Comparison of ENCODE assay signal across 31 cellular contexts in genomic region chr4:898869-899555, GRCh38. TPM values are rescaled to one million over a fixed set of nuclear protein-coding genes. Genes with fewer than 3 reads are reported as not detected.
DNase-seq lines count a peak whose midpoint lies in the region; ATAC-seq and TF ChIP-seq lines count a peak whose summit lies in the region.
"Had no signal": no experiment of that assay in that cellular context is flagged by ENCODE, and none has a peak within 500 bp of the region (broad histone marks: within the 10 kb centered on the region; RNA-seq: fewer than 3 reads in every experiment).

No MANE protein-coding gene starts in this region.

- H3K27ac Mint-ChIP-seq in stimulated activated effector memory CD8-positive, alpha-beta T cell treated with anti-CD3 and anti-CD28 coated beads, Interleukin-12 subunit alpha, Interleukin-12 subunit beta, amount 100 ng/mL, for 72 hours, result peak overlapping the region; percentile 87
- H3K27ac Mint-ChIP-seq in activated T-cell treated with anti-CD3 and anti-CD28 coated beads, Interleukin-2, amount 50 U/mL, for 24 hours, result no peak overlapping the region
- H3K27ac Mint-ChIP-seq: activated B cell treated with CpG ODN at 0.5 μM for 24 hours; activated CD8-positive, alpha-beta memory T cell treated with anti-CD3 and anti-CD28 coated beads, Interleukin-2, amount 10 ng/mL, durations not matched to agents 7 days and 5 days; activated naive CD4-positive, alpha-beta T cell treated with anti-CD3 and anti-CD28 coated beads for 36 hours; B cell; stimulated activated naive CD8-positive, alpha-beta T cell treated with anti-CD3 and anti-CD28 coated beads, Interleukin-15, Interleukin-2, amounts not matched to agents 100 ng/mL and 50 ng/mL, for 24 hours had no signal

- H3K36me3 ChIP-seq in right atrium auricular region (peaks cover 34% of the 10 kb centered on the region), right lobe of liver (peaks cover 0 to 28% (median 3%) of the 10 kb centered on the region in 4 donors)
- H3K36me3 ChIP-seq: breast epithelium, uterus had no signal

- TF ChIP-seq POLR2A in right lobe of liver (IDR thresholded peaks at IDR 0.05), result no peak

- peaks cover 19% of the 10 kb centered on the region for H3K4me1 Mint-ChIP-seq in stimulated activated effector memory CD8-positive, alpha-beta T cell treated with anti-CD3 and anti-CD28 coated beads, Interleukin-12 subunit alpha, Interleukin-12 subunit beta, amount 100 ng/mL, for 72 hours
- no peaks in the 10 kb centered on the region for H3K4me1 Mint-ChIP-seq in activated T-cell treated with anti-CD3 and anti-CD28 coated beads, Interleukin-2, amount 50 U/mL, for 24 hours (ENCODE audit: low read depth)
- H3K4me1 Mint-ChIP-seq: activated B cell treated with CpG ODN at 0.5 μM for 24 hours; activated CD8-positive, alpha-beta memory T cell treated with anti-CD3 and anti-CD28 coated beads, Interleukin-2, amount 10 ng/mL, durations not matched to agents 7 days and 5 days; B cell had no signal

- H3K4me1 ChIP-seq in right atrium auricular region, result no peaks in the 10 kb centered on the region
- no peaks in the 10 kb centered on the region for H3K4me1 ChIP-seq in right cardiac atrium (ENCODE audit: control insufficient read depth, insufficient read depth, low read length)
- no peaks in the 10 kb centered on the region for H3K4me1 ChIP-seq in right lobe of liver
- H3K4me1 ChIP-seq: breast epithelium, uterus had no signal

- intact Hi-C loops in Right ventricle myocardium inferior (cut with DNase I), result no loop called here
- intact Hi-C loops in right cardiac atrium (cut with DNase I), result no loop called here
- intact Hi-C loops in right lobe of liver (cut with DNase I), result no loop called here

- DNase-seq in Right ventricle myocardium inferior (ENCODE audit: missing footprints) (peak; percentile 65), right atrium auricular region (ENCODE audit: low spot score) (no peak), cerebellar nuclear complex (lab: John Stamatoyannopoulos, UW) (peak; percentile 45 to 67), right cardiac atrium (peak in 2 of 3 donors; percentile 28 to 42), NCI-H345 treated with DMSO at 0.1 percent for 48 hours (lab: John Stamatoyannopoulos, UW; ENCODE audit: unreplicated experiment) (no peak), right lobe of liver (no peak)
- DNase-seq in stimulated activated effector memory CD8-positive, alpha-beta T cell treated with anti-CD3 and anti-CD28 coated beads, Interleukin-12 subunit alpha, Interleukin-12 subunit beta, amount 100 ng/mL, for 72 hours (ENCODE audit: low spot score in 2 of 2), result no peak
- DNase-seq in activated T-cell treated with anti-CD3 and anti-CD28 coated beads, Interleukin-2, amount 50 U/mL, for 24 hours, result no peak
- DNase-seq: activated B cell treated with CpG ODN at 0.5 μM for 24 hours; activated CD8-positive, alpha-beta memory T cell treated with anti-CD3 and anti-CD28 coated beads, Interleukin-2, amount 10 ng/mL, durations not matched to agents 7 days and 5 days; activated naive CD4-positive, alpha-beta T cell treated with anti-CD3 and anti-CD28 coated beads for 36 hours; activated T-cell treated with anti-CD3 and anti-CD28 coated beads, Interleukin-2, amount 50 U/mL, for 72 hours; CD4-positive, alpha-beta memory T cell; cortex of kidney; effector memory CD8-positive, alpha-beta T cell; erythroblast; natural killer cell; NCI-H1092 treated with DMSO at 0.1 percent for 48 hours; NCI-H1694 treated with DMSO at 0.1 percent for 48 hours; NCI-H2171 treated with DMSO at 0.1 percent for 48 hours; NCI-H524; NK-92 treated with Interleukin-12 subunit alpha and Interleukin-12 subunit beta, amount 100 ng/mL, for 24 hours; small intestine; T-helper 1 cell; uterus had no signal

- H3K4me3 Mint-ChIP-seq in stimulated activated effector memory CD8-positive, alpha-beta T cell treated with anti-CD3 and anti-CD28 coated beads, Interleukin-12 subunit alpha, Interleukin-12 subunit beta, amount 100 ng/mL, for 72 hours, result no peak overlapping the region
- no peak overlapping the region for H3K4me3 Mint-ChIP-seq in activated T-cell treated with anti-CD3 and anti-CD28 coated beads, Interleukin-2, amount 50 U/mL, for 24 hours
- H3K4me3 Mint-ChIP-seq: activated B cell treated with CpG ODN at 0.5 μM for 24 hours; activated CD8-positive, alpha-beta memory T cell treated with anti-CD3 and anti-CD28 coated beads, Interleukin-2, amount 10 ng/mL, durations not matched to agents 7 days and 5 days; activated naive CD4-positive, alpha-beta T cell treated with anti-CD3 and anti-CD28 coated beads for 36 hours; activated T-cell treated with anti-CD3 and anti-CD28 coated beads, Interleukin-2, amount 50 U/mL, for 72 hours; B cell; effector memory CD8-positive, alpha-beta T cell; stimulated activated naive CD8-positive, alpha-beta T cell treated with anti-CD3 and anti-CD28 coated beads, Interleukin-15, Interleukin-2, amounts not matched to agents 100 ng/mL and 50 ng/mL, for 24 hours had no signal

- peaks cover 67% of the 10 kb centered on the region for H3K36me3 Mint-ChIP-seq in stimulated activated effector memory CD8-positive, alpha-beta T cell treated with anti-CD3 and anti-CD28 coated beads, Interleukin-12 subunit alpha, Interleukin-12 subunit beta, amount 100 ng/mL, for 72 hours
- peaks cover 88% of the 10 kb centered on the region for H3K36me3 Mint-ChIP-seq in activated T-cell treated with anti-CD3 and anti-CD28 coated beads, Interleukin-2, amount 50 U/mL, for 24 hours (ENCODE audit: low read depth)
- H3K36me3 Mint-ChIP-seq: natural killer cell had no signal

- no peaks in the 10 kb centered on the region for H3K9me3 Mint-ChIP-seq in stimulated activated effector memory CD8-positive, alpha-beta T cell treated with anti-CD3 and anti-CD28 coated beads, Interleukin-12 subunit alpha, Interleukin-12 subunit beta, amount 100 ng/mL, for 72 hours
- no peaks in the 10 kb centered on the region for H3K9me3 Mint-ChIP-seq in activated T-cell treated with anti-CD3 and anti-CD28 coated beads, Interleukin-2, amount 50 U/mL, for 24 hours
- H3K9me3 Mint-ChIP-seq: activated B cell treated with CpG ODN at 0.5 μM for 24 hours; activated naive CD4-positive, alpha-beta T cell treated with anti-CD3 and anti-CD28 coated beads for 36 hours; activated T-cell treated with anti-CD3 and anti-CD28 coated beads, Interleukin-2, amount 50 U/mL, for 72 hours; effector memory CD8-positive, alpha-beta T cell; natural killer cell; stimulated activated naive CD8-positive, alpha-beta T cell treated with anti-CD3 and anti-CD28 coated beads, Interleukin-15, Interleukin-2, amounts not matched to agents 100 ng/mL and 50 ng/mL, for 24 hours had no signal

- 91% methylated on average over 27 of the region's 27 CpGs for WGBS in right cardiac atrium
- 92% methylated on average over 13 of the region's 27 CpGs for WGBS in right lobe of liver (ENCODE audit: insufficient coverage, low coverage, low lambda C conversion rate, missing lambda C conversion rate)

- ATAC-seq in Right ventricle myocardium inferior (peak; percentile 71), right cardiac atrium (no peak), right lobe of liver (no peak)
- ATAC-seq in stimulated activated effector memory CD8-positive, alpha-beta T cell treated with anti-CD3 and anti-CD28 coated beads, Interleukin-12 subunit alpha, Interleukin-12 subunit beta, amount 100 ng/mL, for 72 hours, result no peak
- ATAC-seq: activated CD8-positive, alpha-beta memory T cell treated with anti-CD3 and anti-CD28 coated beads, Interleukin-2, amount 10 ng/mL, durations not matched to agents 7 days and 5 days; activated T-cell treated with anti-CD3 and anti-CD28 coated beads, Interleukin-2, amount 50 U/mL, for 72 hours; effector memory CD8-positive, alpha-beta T cell; natural killer cell had no signal

- H3K27me3 Mint-ChIP-seq in activated T-cell treated with anti-CD3 and anti-CD28 coated beads, Interleukin-2, amount 50 U/mL, for 24 hours, result no peaks in the 10 kb centered on the region
- H3K27me3 Mint-ChIP-seq: activated B cell treated with CpG ODN at 0.5 μM for 24 hours; activated CD8-positive, alpha-beta memory T cell treated with anti-CD3 and anti-CD28 coated beads, Interleukin-2, amount 10 ng/mL, durations not matched to agents 7 days and 5 days; B cell; CD4-positive, alpha-beta memory T cell; effector memory CD8-positive, alpha-beta T cell; stimulated activated naive CD8-positive, alpha-beta T cell treated with anti-CD3 and anti-CD28 coated beads, Interleukin-15, Interleukin-2, amounts not matched to agents 100 ng/mL and 50 ng/mL, for 24 hours had no signal

- TF ChIP-seq CTCF in right atrium auricular region (IDR thresholded peaks at IDR 0.05) (no peak), right lobe of liver (IDR thresholded peaks at IDR 0.05) (no peak)

- H3K9me3 ChIP-seq in right atrium auricular region, result no peaks in the 10 kb centered on the region
- H3K9me3 ChIP-seq in right cardiac atrium (ENCODE audit: control insufficient read depth, low read length), result no peaks in the 10 kb centered on the region
- no peaks in the 10 kb centered on the region for H3K9me3 ChIP-seq in right lobe of liver
- H3K9me3 ChIP-seq: breast epithelium, thoracic aorta, uterus had no signal

- H3K4me3 ChIP-seq in right atrium auricular region (no peak overlapping the region), right cardiac atrium (ENCODE audit: low read length) (no peak overlapping the region), right lobe of liver (no peak overlapping the region)
- H3K4me3 ChIP-seq: breast epithelium, lung, SK-N-MC, thoracic aorta, uterus had no signal

- no peaks in the 10 kb centered on the region for H3K27me3 ChIP-seq in right atrium auricular region
- no peaks in the 10 kb centered on the region for H3K27me3 ChIP-seq in right cardiac atrium (ENCODE audit: control insufficient read depth, insufficient read depth)
- H3K27me3 ChIP-seq in right lobe of liver, result no peaks in the 10 kb centered on the region
- H3K27me3 ChIP-seq: breast epithelium, uterus had no signal

- H3K27ac ChIP-seq in right atrium auricular region, result no peak overlapping the region
- H3K27ac ChIP-seq in right cardiac atrium (ENCODE audit: low read length), result no peak overlapping the region
- H3K27ac ChIP-seq in right lobe of liver, result no peak overlapping the region
- H3K27ac ChIP-seq: breast epithelium, SK-N-MC, thoracic aorta, uterus had no signal

RNA-seq across cellular contexts. Expression of gene GAK, which starts 33.1 kb away (rescaled TPM):
- total RNA-seq in Right ventricle myocardium inferior, result 29.3 TPM
- 10 to 100 TPM; 27.8 to 52.2 TPM for total RNA-seq in right atrium auricular region
- 10 to 100 TPM; 35.5 to 40.2 (median 37.6) TPM for total RNA-seq in right cardiac atrium
- 45.6 TPM for polyA plus RNA-seq in right cardiac atrium
- total RNA-seq in right lobe of liver, result 10 to 100 TPM; 53.2 to 85.0 (median 64.5) TPM

RNA-seq across cellular contexts. Expression of gene TMEM175, which starts 33.2 kb away (rescaled TPM):
- 17.4 TPM for total RNA-seq in Right ventricle myocardium inferior
- 10 to 100 TPM; 20.2 to 24.0 TPM for total RNA-seq in right atrium auricular region
- 10 to 100 TPM; 20.9 to 26.0 (median 23.0) TPM for total RNA-seq in right cardiac atrium
- 31.1 TPM for polyA plus RNA-seq in right cardiac atrium
- total RNA-seq in right lobe of liver, result 10 to 100 TPM; 22.0 to 31.8 (median 23.6) TPM

Comparison
In these comparisons a context has a peak if more than half of its experiments do, and no peak if none do; other contexts are left out.
1. DNase-seq: peak in Right ventricle myocardium inferior (single experiment), cerebellar nuclear complex (2 of 2) and right cardiac atrium (2 of 3); none in right atrium auricular region (single experiment), stimulated activated effector memory CD8-positive, alpha-beta T cell treated with anti-CD3 and anti-CD28 coated beads, Interleukin-12 subunit alpha, Interleukin-12 subunit beta, amount 100 ng/mL, for 72 hours (0 of 2), NCI-H345 treated with DMSO at 0.1 percent for 48 hours (single experiment), activated T-cell treated with anti-CD3 and anti-CD28 coated beads, Interleukin-2, amount 50 U/mL, for 24 hours (single experiment) and right lobe of liver (0 of 3).